ENCODE assay signal across 10 cellular contexts in the genomic region with DNA sequence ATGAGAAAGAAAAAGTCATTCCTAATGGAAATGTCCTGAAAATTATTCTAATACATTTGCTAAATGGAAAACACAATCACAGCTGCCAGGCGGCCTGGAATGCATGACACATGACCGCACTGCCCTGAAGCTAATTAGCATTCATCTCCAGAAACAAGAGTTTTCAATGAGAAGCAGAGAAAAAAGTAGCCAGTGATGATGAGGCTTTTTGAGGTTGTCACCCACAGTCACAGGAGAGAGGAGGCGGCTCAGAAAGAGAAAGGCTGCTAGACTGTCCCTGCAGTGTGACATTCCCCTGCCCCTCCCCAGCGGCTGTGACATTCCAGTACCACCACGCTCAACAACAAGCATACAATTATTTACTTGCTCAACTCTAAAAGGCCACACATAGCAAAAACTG.
DNase-seq lines count a peak whose midpoint lies in the region; ATAC-seq and TF ChIP-seq lines count a peak whose summit lies in the region.
"Had no signal": no experiment of that assay in that cellular context is flagged by ENCODE, and none has a peak within 500 bp of the region (broad histone marks: within the 10 kb centered on the region; RNA-seq: fewer than 3 reads in every experiment).

No MANE protein-coding gene starts in this region.

- POLR2A ChIA-PET in HEK293T (lab: Yijun Ruan, JAX), result no interaction called here

- ATAC-seq in SK-N-SH treated with all-trans-retinoic acid at 6 μM for 48 hours (peak; percentile 61), GM18907 (IDR thresholded peaks at IDR 0.05; ENCODE audit: unreplicated experiment) (no peak)

- CTCF ChIA-PET in HEK293T (lab: Yijun Ruan, JAX), result no interaction called here

- DNase-seq in ELR (ENCODE audit: low read depth), result peak; percentile 57
- DNase-seq in fibroblast of gingiva (ENCODE audit: low read depth), result peak; percentile 52
- peak; percentile 93 for DNase-seq in pons (ENCODE audit: low spot score)
- DNase-seq in COR-L47 (lab: John Stamatoyannopoulos, UW), result no peak
- DNase-seq in RKO (ENCODE audit: low spot score), result no peak
- DNase-seq in HEK293T (ENCODE audit: extremely low spot score), result no peak
- DNase-seq: central memory CD4-positive, alpha-beta T cell; NCI-H1092 treated with DMSO at 0.1 percent for 48 hours had no signal

TF ChIP-seq in SK-N-SH treated with all-trans-retinoic acid at 6 μM for 48 hours, 23 proteins besides CTCF, POLR2A, EP300 and RAD21 (continues in another document):
- TF ChIP-seq, protein P1, sequence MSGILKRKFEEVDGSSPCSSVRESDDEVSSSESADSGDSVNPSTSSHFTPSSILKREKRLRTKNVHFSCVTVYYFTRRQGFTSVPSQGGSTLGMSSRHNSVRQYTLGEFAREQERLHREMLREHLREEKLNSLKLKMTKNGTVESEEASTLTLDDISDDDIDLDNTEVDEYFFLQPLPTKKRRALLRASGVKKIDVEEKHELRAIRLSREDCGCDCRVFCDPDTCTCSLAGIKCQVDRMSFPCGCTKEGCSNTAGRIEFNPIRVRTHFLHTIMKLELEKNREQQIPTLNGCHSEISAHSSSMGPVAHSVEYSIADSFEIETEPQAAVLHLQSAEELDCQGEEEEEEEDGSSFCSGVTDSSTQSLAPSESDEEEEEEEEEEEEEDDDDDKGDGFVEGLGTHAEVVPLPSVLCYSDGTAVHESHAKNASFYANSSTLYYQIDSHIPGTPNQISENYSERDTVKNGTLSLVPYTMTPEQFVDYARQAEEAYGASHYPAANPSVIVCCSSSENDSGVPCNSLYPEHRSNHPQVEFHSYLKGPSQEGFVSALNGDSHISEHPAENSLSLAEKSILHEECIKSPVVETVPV (CRISPR knock-in tag; IDR thresholded peaks at IDR 0.05), result no peak
- TF ChIP-seq RARB (CRISPR knock-in tag; IDR thresholded peaks at IDR 0.05), result no peak
- TF ChIP-seq, protein P2, sequence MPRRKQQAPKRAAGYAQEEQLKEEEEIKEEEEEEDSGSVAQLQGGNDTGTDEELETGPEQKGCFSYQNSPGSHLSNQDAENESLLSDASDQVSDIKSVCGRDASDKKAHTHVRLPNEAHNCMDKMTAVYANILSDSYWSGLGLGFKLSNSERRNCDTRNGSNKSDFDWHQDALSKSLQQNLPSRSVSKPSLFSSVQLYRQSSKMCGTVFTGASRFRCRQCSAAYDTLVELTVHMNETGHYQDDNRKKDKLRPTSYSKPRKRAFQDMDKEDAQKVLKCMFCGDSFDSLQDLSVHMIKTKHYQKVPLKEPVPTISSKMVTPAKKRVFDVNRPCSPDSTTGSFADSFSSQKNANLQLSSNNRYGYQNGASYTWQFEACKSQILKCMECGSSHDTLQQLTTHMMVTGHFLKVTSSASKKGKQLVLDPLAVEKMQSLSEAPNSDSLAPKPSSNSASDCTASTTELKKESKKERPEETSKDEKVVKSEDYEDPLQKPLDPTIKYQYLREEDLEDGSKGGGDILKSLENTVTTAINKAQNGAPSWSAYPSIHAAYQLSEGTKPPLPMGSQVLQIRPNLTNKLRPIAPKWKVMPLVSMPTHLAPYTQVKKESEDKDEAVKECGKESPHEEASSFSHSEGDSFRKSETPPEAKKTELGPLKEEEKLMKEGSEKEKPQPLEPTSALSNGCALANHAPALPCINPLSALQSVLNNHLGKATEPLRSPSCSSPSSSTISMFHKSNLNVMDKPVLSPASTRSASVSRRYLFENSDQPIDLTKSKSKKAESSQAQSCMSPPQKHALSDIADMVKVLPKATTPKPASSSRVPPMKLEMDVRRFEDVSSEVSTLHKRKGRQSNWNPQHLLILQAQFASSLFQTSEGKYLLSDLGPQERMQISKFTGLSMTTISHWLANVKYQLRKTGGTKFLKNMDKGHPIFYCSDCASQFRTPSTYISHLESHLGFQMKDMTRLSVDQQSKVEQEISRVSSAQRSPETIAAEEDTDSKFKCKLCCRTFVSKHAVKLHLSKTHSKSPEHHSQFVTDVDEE (CRISPR knock-in tag; IDR thresholded peaks at IDR 0.05), result no peak
- TF ChIP-seq ZNF70 (CRISPR knock-in tag; IDR thresholded peaks at IDR 0.05), result no peak
- TF ChIP-seq ESRRG (CRISPR knock-in tag; IDR thresholded peaks at IDR 0.05), result no peak
- TF ChIP-seq GLIS3 (CRISPR knock-in tag; IDR thresholded peaks at IDR 0.05), result no peak
- no peak for TF ChIP-seq OSR1 (CRISPR knock-in tag; IDR thresholded peaks at IDR 0.05)
- no peak for TF ChIP-seq PPARA (CRISPR knock-in tag; IDR thresholded peaks at IDR 0.05; ENCODE audit: borderline replicate concordance)
- TF ChIP-seq, protein P3, sequence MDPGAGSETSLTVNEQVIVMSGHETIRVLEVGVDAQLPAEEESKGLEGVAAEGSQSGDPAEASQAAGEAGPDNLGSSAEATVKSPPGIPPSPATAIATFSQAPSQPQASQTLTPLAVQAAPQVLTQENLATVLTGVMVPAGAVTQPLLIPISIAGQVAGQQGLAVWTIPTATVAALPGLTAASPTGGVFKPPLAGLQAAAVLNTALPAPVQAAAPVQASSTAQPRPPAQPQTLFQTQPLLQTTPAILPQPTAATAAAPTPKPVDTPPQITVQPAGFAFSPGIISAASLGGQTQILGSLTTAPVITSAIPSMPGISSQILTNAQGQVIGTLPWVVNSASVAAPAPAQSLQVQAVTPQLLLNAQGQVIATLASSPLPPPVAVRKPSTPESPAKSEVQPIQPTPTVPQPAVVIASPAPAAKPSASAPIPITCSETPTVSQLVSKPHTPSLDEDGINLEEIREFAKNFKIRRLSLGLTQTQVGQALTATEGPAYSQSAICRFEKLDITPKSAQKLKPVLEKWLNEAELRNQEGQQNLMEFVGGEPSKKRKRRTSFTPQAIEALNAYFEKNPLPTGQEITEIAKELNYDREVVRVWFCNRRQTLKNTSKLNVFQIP (CRISPR knock-in tag; IDR thresholded peaks at IDR 0.05; ENCODE audit: borderline replicate concordance, low read depth), result no peak

TF ChIP-seq in HEK293T, 16 proteins besides CTCF, POLR2A, EP300 and RAD21:
- TF ChIP-seq ARNT (IDR thresholded peaks at IDR 0.05) (no peak), LEF1 (IDR thresholded peaks at IDR 0.05; ENCODE audit: borderline replicate concordance) (no peak), SP1 (IDR thresholded peaks at IDR 0.05) (no peak), ELF4 (IDR thresholded peaks at IDR 0.05) (no peak), L3MBTL2 (conservative IDR thresholded peaks at IDR 0.05) (no peak), TARDBP (IDR thresholded peaks at IDR 0.05) (no peak), HDGF (IDR thresholded peaks at IDR 0.05; ENCODE audit: borderline replicate concordance) (no peak), FOXA1 (IDR thresholded peaks at IDR 0.05) (no peak), FOXM1 (IDR thresholded peaks at IDR 0.05; ENCODE audit: borderline replicate concordance) (no peak), CTBP1 (IDR thresholded peaks at IDR 0.05; ENCODE audit: borderline replicate concordance) (no peak), ZNF384 (IDR thresholded peaks at IDR 0.05) (no peak)
- TF ChIP-seq, protein P4, sequence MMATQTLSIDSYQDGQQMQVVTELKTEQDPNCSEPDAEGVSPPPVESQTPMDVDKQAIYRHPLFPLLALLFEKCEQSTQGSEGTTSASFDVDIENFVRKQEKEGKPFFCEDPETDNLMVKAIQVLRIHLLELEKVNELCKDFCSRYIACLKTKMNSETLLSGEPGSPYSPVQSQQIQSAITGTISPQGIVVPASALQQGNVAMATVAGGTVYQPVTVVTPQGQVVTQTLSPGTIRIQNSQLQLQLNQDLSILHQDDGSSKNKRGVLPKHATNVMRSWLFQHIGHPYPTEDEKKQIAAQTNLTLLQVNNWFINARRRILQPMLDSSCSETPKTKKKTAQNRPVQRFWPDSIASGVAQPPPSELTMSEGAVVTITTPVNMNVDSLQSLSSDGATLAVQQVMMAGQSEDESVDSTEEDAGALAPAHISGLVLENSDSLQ (IDR thresholded peaks at IDR 0.05), result no peak

Comparison
In these comparisons a context has a peak if more than half of its experiments do, and no peak if none do; other contexts are left out.
1. DNase-seq: peak in ELR (single experiment), fibroblast of gingiva (single experiment) and pons (single experiment); none in COR-L47 (single experiment), RKO (single experiment) and HEK293T (single experiment).